14 cellular contexts compared by ENCODE assay signal in the genomic region with DNA sequence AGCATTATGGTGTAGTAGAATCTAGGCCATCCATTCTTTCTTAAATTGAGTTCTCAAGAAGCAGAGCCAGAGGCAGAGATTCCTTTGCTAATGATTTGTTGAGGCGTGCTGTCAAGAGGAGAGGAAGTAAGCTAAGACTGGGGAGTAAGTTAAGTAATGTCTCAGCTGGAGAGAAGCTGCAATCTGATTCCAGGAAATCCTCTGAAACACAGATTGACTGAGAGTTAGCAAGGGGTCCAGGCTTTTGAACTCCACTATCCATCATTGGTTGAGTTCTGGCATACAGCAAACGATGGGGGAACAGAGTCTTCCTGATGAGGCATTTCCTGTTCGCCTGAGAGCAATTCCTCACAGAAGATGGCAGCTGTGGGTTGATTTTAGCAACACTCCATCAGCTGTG.
A peak's percentile ranks its signal among the peaks of the same experiment; 100 is the strongest.
DNase-seq lines count a peak whose midpoint lies in the region; ATAC-seq and TF ChIP-seq lines count a peak whose summit lies in the region.
"Had no signal": no experiment of that assay in that cellular context is flagged by ENCODE, and none has a peak within 500 bp of the region (broad histone marks: within the 10 kb centered on the region; RNA-seq: fewer than 3 reads in every experiment).

No MANE protein-coding gene starts in this region.

- DNase-seq in Karpas-422 (peak; percentile 38), astrocyte of the spinal cord (ENCODE audit: low read depth, low spot score) (peak; percentile 40), fibroblast of the aortic adventitia (ENCODE audit: low read depth) (peak; percentile 46), pulmonary artery endothelial cell (ENCODE audit: low read depth, low spot score) (peak; percentile 78), body of pancreas (no peak)
- DNase-seq in effector CD8-positive, alpha-beta T cell (lab: John Stamatoyannopoulos, UW) = no peak
- DNase-seq: DMS153, NCI-H1048, NCI-H2107, NCI-H345, SK-N-SH had no signal

- no peaks in the 10 kb centered on the region for H3K9me2 ChIP-seq in Karpas-422 (replicated peaks; ENCODE audit: insufficient read depth, low read length)
- H3K9me2 ChIP-seq: SK-N-SH had no signal

- no peak for TF ChIP-seq POLR2A in body of pancreas (IDR thresholded peaks at IDR 0.05)

- intact Hi-C loops in body of pancreas (cut with DNase I) = no loop called here

- 40 to 49% methylated on average over 3 of the region's 3 CpGs for WGBS in body of pancreas, 2 donors

- H3K4me3 ChIP-seq in Karpas-422 (ENCODE audit: low read length) (no peak overlapping the region), astrocyte of the spinal cord (ENCODE audit: low read depth, low read length) (no peak overlapping the region), fibroblast of the aortic adventitia (ENCODE audit: low read depth, low read length) (no peak overlapping the region), body of pancreas (no peak overlapping the region)
- H3K4me3 ChIP-seq: BLaER1 treated with 17β-estradiol and CSF1 and Interleukin-3, amounts not matched to agents 10 nM and 100 nM had no signal

- peaks cover 64% of the 10 kb centered on the region for H3K4me1 ChIP-seq in Karpas-422 (ENCODE audit: low read length)
- no peaks in the 10 kb centered on the region for H3K4me1 ChIP-seq in body of pancreas

- TF ChIP-seq CTCF in astrocyte of the spinal cord (IDR thresholded peaks at IDR 0.05; ENCODE audit: low read depth, low read length) (no peak), fibroblast of the aortic adventitia (IDR thresholded peaks at IDR 0.05; ENCODE audit: insufficient read depth, low read length) (no peak), body of pancreas (IDR thresholded peaks at IDR 0.05) (no peak)

- H3K79me2 ChIP-seq in Karpas-422 (ENCODE audit: low read length) = no peaks in the 10 kb centered on the region

- ATAC-seq in body of pancreas = no peak
- ATAC-seq in HG03354 (IDR thresholded peaks at IDR 0.05; ENCODE audit: poor library complexity, severe bottlenecking, unreplicated experiment) = no peak
- ATAC-seq: HCT116 had no signal

- H2AFZ ChIP-seq in Karpas-422 (ENCODE audit: low read length) = peak overlapping the region; percentile 62; the same call in 1 of the 2 replicates

- H3K27me3 ChIP-seq in Karpas-422 (ENCODE audit: low read length) = no peaks in the 10 kb centered on the region
- H3K27me3 ChIP-seq in body of pancreas = no peaks in the 10 kb centered on the region
- H3K27me3 ChIP-seq: BLaER1 treated with 17β-estradiol and CSF1 and Interleukin-3, amounts not matched to agents 10 nM and 100 nM had no signal

- H3K27ac ChIP-seq in Karpas-422 (ENCODE audit: low read length) (peak overlapping the region; percentile 90), body of pancreas (no peak overlapping the region)

- no peaks in the 10 kb centered on the region; the same call in 1 of the 2 replicates for H3K36me3 ChIP-seq in Karpas-422 (ENCODE audit: insufficient read depth, low read length)
- H3K36me3 ChIP-seq in body of pancreas (replicated peaks in 1 of 2; ENCODE audit: insufficient read depth in 1 of 2, low read depth in 2 of 2) = no peaks in the 10 kb centered on the region
- H3K36me3 ChIP-seq: BLaER1 treated with 17β-estradiol and CSF1 and Interleukin-3, amounts not matched to agents 10 nM and 100 nM had no signal

- no peak overlapping the region for H3K9ac ChIP-seq in Karpas-422 (ENCODE audit: low read length)
- H3K9ac ChIP-seq: BLaER1 treated with 17β-estradiol and CSF1 and Interleukin-3, amounts not matched to agents 10 nM and 100 nM; SK-N-SH had no signal

- H3K4me2 ChIP-seq in Karpas-422 (ENCODE audit: low read depth, low read length, poor library complexity, severe bottlenecking) = no peak overlapping the region
- H3K4me2 ChIP-seq: SK-N-SH had no signal

- no peaks in the 10 kb centered on the region for H3K9me3 ChIP-seq in Karpas-422 (ENCODE audit: low read length)
- no peaks in the 10 kb centered on the region for H3K9me3 ChIP-seq in body of pancreas
- H3K9me3 ChIP-seq: SK-N-SH had no signal

- in situ Hi-C loops in astrocyte of the spinal cord (cut with HindIII; ENCODE audit: low sequenced_read_pairs) = no loop called here

- H4K20me1 ChIP-seq in Karpas-422 (ENCODE audit: insufficient read depth, low read depth, low read length) = no peaks in the 10 kb centered on the region
- H4K20me1 ChIP-seq: BLaER1 treated with 17β-estradiol and CSF1 and Interleukin-3, amounts not matched to agents 10 nM and 100 nM had no signal

Comparison
In these comparisons a context has a peak if more than half of its experiments do, and no peak if none do; other contexts are left out.
1. DNase-seq: peak in Karpas-422 (single experiment), astrocyte of the spinal cord (single experiment), fibroblast of the aortic adventitia (single experiment) and pulmonary artery endothelial cell (single experiment); none in body of pancreas (0 of 4) and effector CD8-positive, alpha-beta T cell (single experiment).